Comparison of ENCODE assay signal across 13 cellular contexts in the genomic region with DNA sequence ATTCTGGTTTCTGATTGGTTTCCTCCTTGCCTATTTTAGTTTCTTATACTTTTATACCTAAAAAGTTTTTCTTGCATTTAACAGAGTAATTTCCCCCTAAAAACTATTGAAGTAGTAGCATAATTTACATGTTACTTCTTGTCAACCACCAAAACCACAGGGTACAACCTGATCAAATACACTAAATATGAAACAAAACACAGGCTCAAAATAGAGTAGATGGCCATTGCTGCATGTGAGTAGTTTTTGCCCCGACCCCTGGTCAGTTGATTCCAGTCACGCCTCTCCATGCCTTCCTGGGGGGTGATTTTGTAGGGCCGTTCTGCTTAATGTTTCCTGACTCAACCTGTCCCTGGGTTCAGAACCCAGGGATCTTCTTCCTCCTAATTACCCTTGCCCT.
A peak's percentile ranks its signal among the peaks of the same experiment; 100 is the strongest.
DNase-seq lines count a peak whose midpoint lies in the region; ATAC-seq and TF ChIP-seq lines count a peak whose summit lies in the region.
"Had no signal": no experiment of that assay in that cellular context is flagged by ENCODE, and none has a peak within 500 bp of the region (broad histone marks: within the 10 kb centered on the region; RNA-seq: fewer than 3 reads in every experiment).

No MANE protein-coding gene starts in this region.

- H3K9me3 ChIP-seq in mucosa of descending colon (no peaks in the 10 kb centered on the region), upper lobe of right lung (no peaks in the 10 kb centered on the region)
- H3K9me3 ChIP-seq: vagina had no signal

- intact Hi-C loops in mucosa of descending colon (cut with DNase I, micrococcal nuclease): no loop called here
- intact Hi-C loops in upper lobe of right lung (cut with DNase I): no loop called here

- H3K36me3 ChIP-seq in mucosa of descending colon (ENCODE audit: low read depth): no peaks in the 10 kb centered on the region
- no peaks in the 10 kb centered on the region for H3K36me3 ChIP-seq in upper lobe of right lung
- H3K36me3 ChIP-seq: vagina had no signal

- H3K4me1 ChIP-seq in mucosa of descending colon (ENCODE audit: low read depth) (no peaks in the 10 kb centered on the region), upper lobe of right lung (peaks cover 1% of the 10 kb centered on the region)
- H3K4me1 ChIP-seq: vagina had no signal

- H3K27me3 ChIP-seq in upper lobe of right lung: no peaks in the 10 kb centered on the region
- H3K27me3 ChIP-seq: BLaER1 treated with 17β-estradiol and CSF1 and Interleukin-3, amounts not matched to agents 10 nM and 100 nM; vagina had no signal

- no peak overlapping the region for H3K27ac ChIP-seq in upper lobe of right lung
- H3K27ac ChIP-seq: BLaER1 treated with 17β-estradiol and CSF1 and Interleukin-3, amounts not matched to agents 10 nM and 100 nM; vagina had no signal

- peak; percentile 71 for ATAC-seq in GM18519 (IDR thresholded peaks at IDR 0.05; ENCODE audit: low FRiP score, unreplicated experiment)
- peak; percentile 90 for ATAC-seq in GM21619 (IDR thresholded peaks at IDR 0.05; ENCODE audit: unreplicated experiment)
- ATAC-seq in HG03159 (IDR thresholded peaks at IDR 0.05; ENCODE audit: unreplicated experiment): peak; percentile 73
- ATAC-seq in mucosa of descending colon: peak; percentile 40
- no peak for ATAC-seq in upper lobe of right lung
- ATAC-seq: sciatic nerve had no signal

- TF ChIP-seq CTCF in mucosa of descending colon (IDR thresholded peaks at IDR 0.05): no peak
- no peak for TF ChIP-seq CTCF in upper lobe of right lung (IDR thresholded peaks at IDR 0.05)

- no peak overlapping the region for H3K4me3 ChIP-seq in mucosa of descending colon
- no peak overlapping the region for H3K4me3 ChIP-seq in upper lobe of right lung
- H3K4me3 ChIP-seq: BLaER1 treated with 17β-estradiol and CSF1 and Interleukin-3, amounts not matched to agents 10 nM and 100 nM; vagina had no signal

- DNase-seq in mucosa of descending colon: no peak
- no peak for DNase-seq in NCI-H446 treated with DMSO at 0.1 percent for 48 hours (lab: John Stamatoyannopoulos, UW)
- no peak for DNase-seq in upper lobe of right lung
- DNase-seq in NCI-H1436 treated with DMSO at 0.1 percent for 48 hours (lab: John Stamatoyannopoulos, UW): no peak
- no peak for DNase-seq in Kasumi-1 (lab: John Stamatoyannopoulos, UW)
- DNase-seq: head of caudate nucleus, mesendoderm had no signal
